ENCODE assay signal across 28 cellular contexts in genomic region chr5:118441956-118442355, GRCh38.
"Had no signal": no experiment of that assay in that cellular context is flagged by ENCODE, and none has a peak within 500 bp of the region (broad histone marks: within the 10 kb centered on the region; RNA-seq: fewer than 3 reads in every experiment).

No MANE protein-coding gene starts in this region.

- H3K4me1 ChIP-seq: left lung, lower lobe of right lung, parathyroid adenoma, psoas muscle, stomach, testis, transverse colon, upper lobe of left lung had no signal

- H3K36me3 Mint-ChIP-seq: naive thymus-derived CD8-positive, alpha-beta T cell; neural progenitor cell; stimulated activated naive B cell treated with anti-CD40 and anti-IgM and Interleukin-4, amounts not matched to agents 10 μg/mL and 1 μg/mL and 100 μg/mL, for 72 hours had no signal

- H3K4me3 ChIP-seq: left lung, lower lobe of right lung, neural progenitor cell, psoas muscle, skin epidermis, stomach, testis, thyroid gland, transverse colon, upper lobe of left lung, vagina had no signal

- H3K9me3 Mint-ChIP-seq: nephron; neural progenitor cell; stimulated activated naive B cell treated with anti-CD40 and anti-IgM and Interleukin-4, amounts not matched to agents 10 μg/mL and 1 μg/mL and 100 μg/mL, for 72 hours had no signal

- H3K27me3 Mint-ChIP-seq: stimulated activated naive B cell treated with anti-CD40 and anti-IgM and Interleukin-4, amounts not matched to agents 10 μg/mL and 1 μg/mL and 100 μg/mL, for 72 hours had no signal

- H3K27ac ChIP-seq: left lung, lower lobe of right lung, neural progenitor cell, neutrophil, parathyroid adenoma, psoas muscle, skin epidermis, stomach, testis, thyroid gland, transverse colon, upper lobe of left lung, vagina had no signal

- H3K27ac Mint-ChIP-seq: naive thymus-derived CD8-positive, alpha-beta T cell; nephron; neural progenitor cell; stimulated activated naive B cell treated with anti-CD40 and anti-IgM and Interleukin-4, amounts not matched to agents 10 μg/mL and 1 μg/mL and 100 μg/mL, for 72 hours had no signal

- H3K36me3 ChIP-seq: left lung, lower lobe of right lung, neural progenitor cell, neutrophil, stomach, thyroid gland, transverse colon, upper lobe of left lung, vagina had no signal

- H3K27me3 ChIP-seq: left lung, neural progenitor cell, neutrophil, stomach, testis, thyroid gland, transverse colon, upper lobe of left lung, vagina had no signal

- H3K4me3 Mint-ChIP-seq: naive thymus-derived CD8-positive, alpha-beta T cell; nephron; neural progenitor cell; stimulated activated naive B cell treated with anti-CD40 and anti-IgM and Interleukin-4, amounts not matched to agents 10 μg/mL and 1 μg/mL and 100 μg/mL, for 72 hours had no signal

- H3K9me3 ChIP-seq: left lung, lower lobe of right lung, neutrophil, psoas muscle, stomach, testis, thyroid gland, transverse colon, upper lobe of left lung, vagina had no signal

- ATAC-seq: left lung; lower lobe of right lung; naive thymus-derived CD8-positive, alpha-beta T cell; psoas muscle; sciatic nerve; stimulated activated naive CD8-positive, alpha-beta T cell treated with anti-CD3 and anti-CD28 coated beads, Interleukin-15, Interleukin-2, amounts not matched to agents 100 U/mL and 50 U/mL, for 24 hours had no signal

- DNase-seq: hippocampal formation; kidney glomerular epithelial cell; left cardiac atrium; left lung; lower lobe of right lung; mammary epithelial cell; mesenchymal stem cell; naive thymus-derived CD8-positive, alpha-beta T cell; occipital lobe; psoas muscle; stimulated activated CD4-positive, alpha-beta T cell treated with anti-CD3 and anti-CD28 coated beads, Interleukin-12 subunit alpha, Interleukin-12 subunit beta, amount 100 ng/mL, for 4 hours; stimulated activated CD4-positive, alpha-beta T cell treated with anti-CD3 and anti-CD28 coated beads, Interleukin-15, amount 100 ng/mL, for 24 hours; stimulated activated CD4-positive, alpha-beta T cell treated with anti-CD3 and anti-CD28 coated beads, Interleukin-2, amount 100 ng/mL, for 24 hours; stimulated activated CD4-positive, alpha-beta T cell treated with anti-CD3 and anti-CD28 coated beads, Interleukin-4, amount 100 ng/mL, for 1 hour; stimulated activated naive B cell treated with anti-CD40 and anti-IgM and Interleukin-4, amounts not matched to agents 10 μg/mL and 1 μg/mL and 100 μg/mL, for 72 hours; stimulated activated naive CD8-positive, alpha-beta T cell treated with anti-CD3 and anti-CD28 coated beads, Interleukin-15, Interleukin-2, amounts not matched to agents 100 U/mL and 50 U/mL, for 24 hours; stomach; testis; thyroid gland; transverse colon had no signal

- H3K4me1 Mint-ChIP-seq: naive thymus-derived CD8-positive, alpha-beta T cell; stimulated activated naive B cell treated with anti-CD40 and anti-IgM and Interleukin-4, amounts not matched to agents 10 μg/mL and 1 μg/mL and 100 μg/mL, for 72 hours had no signal
